In genomic region chr17:34740516-34740915, GRCh38 we compare ENCODE assay signal across 21 cellular contexts.
DNase-seq lines count a peak whose midpoint lies in the region; ATAC-seq and TF ChIP-seq lines count a peak whose summit lies in the region.
"Had no signal": no experiment of that assay in that cellular context is flagged by ENCODE, and none has a peak within 500 bp of the region (broad histone marks: within the 10 kb centered on the region; RNA-seq: fewer than 3 reads in every experiment).

No MANE protein-coding gene starts in this region.

- ATAC-seq in GM23338, result no peak
- ATAC-seq: Right ventricle myocardium inferior had no signal

- H2BK120ac ChIP-seq in H9 (ENCODE audit: low read depth, low read length, poor library complexity, severe bottlenecking), result no peak overlapping the region

- H3K27me3 ChIP-seq in GM23338 (ENCODE audit: insufficient read depth), result no peaks in the 10 kb centered on the region
- no peaks in the 10 kb centered on the region; the same call in 1 of the 2 replicates for H3K27me3 ChIP-seq in H9 (ENCODE audit: insufficient read depth, low read length)
- peaks cover 0 to 4% (median 0%) of the 10 kb centered on the region in 3 donors for H3K27me3 ChIP-seq in sigmoid colon
- H3K27me3 ChIP-seq: SJSA1 had no signal

- H3K4me3 ChIP-seq in GM23338 (no peak overlapping the region), sigmoid colon (no peak overlapping the region)
- H3K4me3 ChIP-seq: PC-9, SJSA1 had no signal

- H3K4me1 Mint-ChIP-seq in GM23338 (peaks cover 6% of the 10 kb centered on the region), H9 (peaks cover 13 to 15% of the 10 kb centered on the region in 2 experiments)
- H3K4me1 Mint-ChIP-seq: CD4-positive, alpha-beta memory T cell had no signal

- no peak overlapping the region for H3K4ac ChIP-seq in H9 (ENCODE audit: low read depth, low read length)

- no peak overlapping the region for H2BK12ac ChIP-seq in H9 (ENCODE audit: insufficient read length, low read depth, low read length)

- no peak overlapping the region for H3K14ac ChIP-seq in H9 (ENCODE audit: insufficient read depth, low read length)

- TF ChIP-seq CTCF in GM23338 (conservative IDR thresholded peaks at IDR 0.05; ENCODE audit: low read depth in 2 of 2) (no peak), H9 (conservative IDR thresholded peaks at IDR 0.05) (no peak), sigmoid colon (IDR thresholded peaks at IDR 0.05) (no peak)

- no peak overlapping the region for H3T11ph ChIP-seq in H9 (ENCODE audit: low read length)

- H3K4me2 ChIP-seq in GM23338, result peak overlapping the region; percentile 51; the same call in 1 of the 2 replicates
- no peak overlapping the region for H3K4me2 ChIP-seq in H9 (ENCODE audit: insufficient read depth, insufficient read length, low read length)
- H3K4me2 ChIP-seq: PC-9 had no signal

- H2AFZ ChIP-seq in GM23338, result no peak overlapping the region
- H2AFZ ChIP-seq in H9 (ENCODE audit: low read length), result no peak overlapping the region
- H2AFZ ChIP-seq: PC-9 had no signal

- H4K91ac ChIP-seq in H9 (ENCODE audit: insufficient read length, low read depth, low read length), result no peak overlapping the region

- intact Hi-C loops in sigmoid colon (cut with DNase I), result no loop called here

- no peak overlapping the region for H3K18ac ChIP-seq in H9 (ENCODE audit: insufficient read length, low read depth, low read length)

- no peaks in the 10 kb centered on the region for H4K20me1 ChIP-seq in GM23338 (replicated peaks; ENCODE audit: insufficient read depth)
- H4K20me1 ChIP-seq in H9 (ENCODE audit: control insufficient read depth, insufficient read depth, insufficient read length), result no peaks in the 10 kb centered on the region

- H3K36me3 ChIP-seq in GM23338 (ENCODE audit: insufficient read depth) (no peaks in the 10 kb centered on the region), sigmoid colon (no peaks in the 10 kb centered on the region)
- H3K36me3 ChIP-seq: SJSA1 had no signal

- no peak overlapping the region for H2BK15ac ChIP-seq in H9 (ENCODE audit: low read depth, low read length)

- H4K5ac ChIP-seq in H9 (ENCODE audit: insufficient read length, low read depth, low read length), result no peak overlapping the region

- H3K9me3 ChIP-seq in H9 (ENCODE audit: control insufficient read depth, low read depth, low read length), result no peaks in the 10 kb centered on the region
- H3K9me3 ChIP-seq in sigmoid colon, result no peaks in the 10 kb centered on the region
- H3K9me3 ChIP-seq: SJSA1 had no signal

- H2BK5ac ChIP-seq in H9 (ENCODE audit: insufficient read length, low read length), result no peak overlapping the region

- H2AK5ac ChIP-seq in H9 (ENCODE audit: insufficient read length, low read length), result no peak overlapping the region

- H3K4me1 ChIP-seq in GM23338 (ENCODE audit: insufficient read depth) (peaks cover 11% of the 10 kb centered on the region), H9 (ENCODE audit: insufficient read depth, low read length) (no peaks in the 10 kb centered on the region), sigmoid colon (no peaks in the 10 kb centered on the region)
- H3K4me1 ChIP-seq: SJSA1 had no signal

- H3F3A ChIP-seq in GM23338 (replicated peaks; ENCODE audit: low read depth), result no peaks in the 10 kb centered on the region

- no peak for DNase-seq in GM23338 (ENCODE audit: low spot score)
- DNase-seq in H9, result peak; percentile 19
- peak; percentile 29 for DNase-seq in islet precursor cell
- peak; percentile 34 for DNase-seq in sigmoid colon
- no peak for DNase-seq in dermis blood vessel endothelial cell
- DNase-seq in SKM-1 treated with dmso at 0.1 percent for 144 hours (lab: John Stamatoyannopoulos, UW; ENCODE audit: unreplicated experiment), result no peak
- no peak for DNase-seq in NCI-H1694 treated with DMSO at 0.1 percent for 48 hours (lab: John Stamatoyannopoulos, UW)
- DNase-seq: C1 segment of cervical spinal cord; CD4-positive, alpha-beta memory T cell; COR-L47; DMS53; H7; KBM-7; MV-4-11; NCI-H1105; NCI-H2029 treated with DMSO at 0.1 percent for 48 hours; NCI-H524; NCI-H774; PC-9 had no signal

- no peaks in the 10 kb centered on the region for H3K23me2 ChIP-seq in H9 (ENCODE audit: insufficient read length, low read depth, low read length, poor library complexity, severe bottlenecking)

- no peak for TF ChIP-seq POLR2A in sigmoid colon (IDR thresholded peaks at IDR 0.05)

- H3K27me3 Mint-ChIP-seq in GM23338 (ENCODE audit: insufficient read depth, low read depth, poor library complexity) (peaks cover 5% of the 10 kb centered on the region), H9 (ENCODE audit: low read depth) (peaks cover 10% of the 10 kb centered on the region)

- TF ChIP-seq EP300 in sigmoid colon (IDR thresholded peaks at IDR 0.05), result no peak

- no peaks in the 10 kb centered on the region for H3K79me1 ChIP-seq in H9 (ENCODE audit: insufficient read depth, low read depth, low read length, poor library complexity, severe bottlenecking)

- H3K79me2 ChIP-seq in GM23338 (replicated peaks; ENCODE audit: insufficient read depth), result no peaks in the 10 kb centered on the region
- no peaks in the 10 kb centered on the region for H3K79me2 ChIP-seq in H9 (ENCODE audit: insufficient read depth, low read length)

- H3K36me3 Mint-ChIP-seq in GM23338 (ENCODE audit: low read depth) (no peaks in the 10 kb centered on the region), H9 (ENCODE audit: insufficient read depth in 1 of 3, low read depth in 3 of 3) (no peaks in the 10 kb centered on the region)
- H3K36me3 Mint-ChIP-seq: CD4-positive, alpha-beta memory T cell had no signal

- H3K56ac ChIP-seq in H9 (ENCODE audit: insufficient read length, low read depth, low read length), result no peak overlapping the region

- H2BK20ac ChIP-seq in H9 (ENCODE audit: low read depth, low read length, poor library complexity, severe bottlenecking), result no peak overlapping the region

- H3K9me3 Mint-ChIP-seq in GM23338 (no peaks in the 10 kb centered on the region; the same call in 2 of the 3 replicates), H9 (peaks cover 0 to 3% of the 10 kb centered on the region in 2 experiments; a peak in 3 of 5 replicates)

- no peak overlapping the region for H3K23ac ChIP-seq in H9 (ENCODE audit: insufficient read length, low read depth, low read length)

- no peak overlapping the region for H3K27ac Mint-ChIP-seq in GM23338
- H3K27ac Mint-ChIP-seq in H9, result no peak overlapping the region
- H3K27ac Mint-ChIP-seq: CD4-positive, alpha-beta memory T cell had no signal

- no CpG with 5 or more reads among the region's 2 CpGs for WGBS in H9 (ENCODE audit: extremely low coverage, insufficient read length, low lambda C conversion rate)
- 46 to 54% methylated on average over 2 of the region's 2 CpGs for WGBS in sigmoid colon, 2 donors

- no peak overlapping the region for H3K9ac ChIP-seq in H9 (ENCODE audit: extremely low read depth, insufficient read length, low read length)

- no peak overlapping the region for H4K8ac ChIP-seq in H9 (replicated peaks; ENCODE audit: insufficient read length, low read depth, low read length)

- no peaks in the 10 kb centered on the region for H3K9me2 ChIP-seq in GM23338 (ENCODE audit: insufficient read depth)

- H3K4me3 Mint-ChIP-seq in GM23338, result no peak overlapping the region
- H3K4me3 Mint-ChIP-seq in H9, result no peak overlapping the region
- H3K4me3 Mint-ChIP-seq: CD4-positive, alpha-beta memory T cell had no signal

- H3K27ac ChIP-seq in GM23338 (ENCODE audit: low read depth) (no peak overlapping the region), H9 (ENCODE audit: insufficient read length, low read depth, low read length) (no peak overlapping the region), sigmoid colon (no peak overlapping the region)
- H3K27ac ChIP-seq: PC-9, SJSA1 had no signal

TF ChIP-seq in GM23338, 12 proteins besides CTCF, POLR2A, EP300 and RAD21 (continues in another document):
- TF ChIP-seq ETS1 (IDR thresholded peaks at IDR 0.05), result no peak
- no peak for TF ChIP-seq ZNF331 (CRISPR knock-in tag; IDR thresholded peaks at IDR 0.05; ENCODE audit: low read depth)
- no peak for TF ChIP-seq STAT1 (IDR thresholded peaks at IDR 0.05; ENCODE audit: unreplicated experiment)
- TF ChIP-seq POLR2AphosphoS5 (IDR thresholded peaks at IDR 0.05; ENCODE audit: low read depth), result no peak
- no peak for TF ChIP-seq NANOG (IDR thresholded peaks at IDR 0.05; ENCODE audit: borderline replicate concordance)
- no peak for TF ChIP-seq EZH2 (IDR thresholded peaks at IDR 0.05; ENCODE audit: low read depth, unreplicated experiment)
- TF ChIP-seq EZH2phosphoT487 (IDR thresholded peaks at IDR 0.05; ENCODE audit: unreplicated experiment), result no peak

Comparison
In these comparisons a context has a peak if more than half of its experiments do, and no peak if none do; other contexts are left out.
1. DNase-seq: peak in H9 (single experiment), islet precursor cell (single experiment) and sigmoid colon (single experiment); none in GM23338 (single experiment), dermis blood vessel endothelial cell (single experiment), SKM-1 treated with dmso at 0.1 percent for 144 hours (single experiment) and NCI-H1694 treated with DMSO at 0.1 percent for 48 hours (single experiment).